1 cellular context compared by ENCODE assay signal in genomic region chr3:88192010-88192409, GRCh38.
TF ChIP-seq lines count a peak whose summit lies in the region.

No MANE protein-coding gene starts in this region.

TF ChIP-seq in K562, 482 proteins besides CTCF, POLR2A, EP300 and RAD21:
- TF ChIP-seq FOXJ2 (tag; IDR thresholded peaks at IDR 0.05) (no peak), RERE (CRISPR knock-in tag; IDR thresholded peaks at IDR 0.05; ENCODE audit: borderline replicate concordance) (no peak), RFX1 (IDR thresholded peaks at IDR 0.05) (peak; percentile 64), ILK (tag; IDR thresholded peaks at IDR 0.05; ENCODE audit: borderline replicate concordance, low read depth) (no peak), SAP30 (IDR thresholded peaks at IDR 0.05; ENCODE audit: borderline replicate concordance, insufficient read depth, low read depth, low read length, poor library complexity, severe bottlenecking) (no peak), SRF (CRISPR knock-in tag; IDR thresholded peaks at IDR 0.05) (peak in 1 of 2 experiments; percentile 86; a peak in 2 of 4 replicates), ZNF444 (CRISPR knock-in tag; IDR thresholded peaks at IDR 0.05) (no peak), HEY1 (CRISPR knock-in tag; IDR thresholded peaks at IDR 0.05; ENCODE audit: borderline replicate concordance) (no peak), BRD9 (IDR thresholded peaks at IDR 0.05; ENCODE audit: low read depth, partially characterized antibody) (no peak), SIN3B (IDR thresholded peaks at IDR 0.05; ENCODE audit: low read depth) (no peak), SMARCA5 (IDR thresholded peaks at IDR 0.05) (no peak), STAT5A (IDR thresholded peaks at IDR 0.05; ENCODE audit: borderline replicate concordance, low read length) (peak; percentile 32; the same call in 1 of the 2 replicates), BCL6 (CRISPR knock-in tag; IDR thresholded peaks at IDR 0.05) (no peak)
- TF ChIP-seq, protein P1, sequence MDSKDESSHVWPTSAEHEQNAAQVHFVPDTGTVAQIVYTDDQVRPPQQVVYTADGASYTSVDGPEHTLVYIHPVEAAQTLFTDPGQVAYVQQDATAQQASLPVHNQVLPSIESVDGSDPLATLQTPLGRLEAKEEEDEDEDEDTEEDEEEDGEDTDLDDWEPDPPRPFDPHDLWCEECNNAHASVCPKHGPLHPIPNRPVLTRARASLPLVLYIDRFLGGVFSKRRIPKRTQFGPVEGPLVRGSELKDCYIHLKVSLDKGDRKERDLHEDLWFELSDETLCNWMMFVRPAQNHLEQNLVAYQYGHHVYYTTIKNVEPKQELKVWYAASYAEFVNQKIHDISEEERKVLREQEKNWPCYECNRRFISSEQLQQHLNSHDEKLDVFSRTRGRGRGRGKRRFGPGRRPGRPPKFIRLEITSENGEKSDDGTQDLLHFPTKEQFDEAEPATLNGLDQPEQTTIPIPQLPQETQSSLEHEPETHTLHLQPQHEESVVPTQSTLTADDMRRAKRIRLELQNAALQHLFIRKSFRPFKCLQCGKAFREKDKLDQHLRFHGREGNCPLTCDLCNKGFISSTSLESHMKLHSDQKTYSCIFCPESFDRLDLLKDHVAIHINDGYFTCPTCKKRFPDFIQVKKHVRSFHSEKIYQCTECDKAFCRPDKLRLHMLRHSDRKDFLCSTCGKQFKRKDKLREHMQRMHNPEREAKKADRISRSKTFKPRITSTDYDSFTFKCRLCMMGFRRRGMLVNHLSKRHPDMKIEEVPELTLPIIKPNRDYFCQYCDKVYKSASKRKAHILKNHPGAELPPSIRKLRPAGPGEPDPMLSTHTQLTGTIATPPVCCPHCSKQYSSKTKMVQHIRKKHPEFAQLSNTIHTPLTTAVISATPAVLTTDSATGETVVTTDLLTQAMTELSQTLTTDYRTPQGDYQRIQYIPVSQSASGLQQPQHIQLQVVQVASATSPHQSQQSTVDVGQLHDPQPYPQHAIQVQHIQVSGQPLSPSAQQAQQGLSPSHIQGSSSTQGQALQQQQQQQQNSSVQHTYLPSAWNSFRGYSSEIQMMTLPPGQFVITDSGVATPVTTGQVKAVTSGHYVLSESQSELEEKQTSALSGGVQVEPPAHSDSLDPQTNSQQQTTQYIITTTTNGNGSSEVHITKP (IDR thresholded peaks at IDR 0.05; ENCODE audit: partially characterized antibody) = no peak
